In the genomic region with DNA sequence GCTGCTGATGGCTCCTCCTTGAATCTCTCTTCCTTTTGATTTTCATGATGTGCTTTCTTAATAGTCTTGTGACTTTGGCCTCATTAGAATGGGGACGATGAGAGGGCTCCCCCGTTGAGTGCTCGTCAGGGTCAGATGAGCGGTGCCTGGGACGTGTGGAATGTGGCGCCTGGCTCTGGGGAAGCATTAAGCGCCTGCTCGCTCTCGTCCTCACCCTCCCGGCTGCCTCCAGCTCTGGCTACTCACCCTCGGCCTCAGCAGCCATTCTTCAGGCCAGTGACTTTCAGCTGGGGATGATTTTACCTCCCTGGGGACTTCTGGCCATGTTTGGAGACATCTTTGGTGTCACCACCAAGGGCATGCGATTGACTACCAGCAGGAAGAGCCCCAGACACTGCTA, we compare ENCODE assay signal across 19 cellular contexts.
DNase-seq lines count a peak whose midpoint lies in the region; ATAC-seq, FAIRE-seq and TF ChIP-seq lines count a peak whose summit lies in the region.
"Had no signal": no experiment of that assay in that cellular context is flagged by ENCODE, and none has a peak within 500 bp of the region (broad histone marks: within the 10 kb centered on the region; RNA-seq: fewer than 3 reads in every experiment).

No MANE protein-coding gene starts in this region.

- no peak overlapping the region for H3K23ac ChIP-seq in H1 (ENCODE audit: insufficient read length)

- H2BK120ac ChIP-seq in H1 (replicated peaks; ENCODE audit: low read depth, low read length): no peak overlapping the region

- H3K36me3 Mint-ChIP-seq in osteocyte (ENCODE audit: unreplicated experiment): no peaks in the 10 kb centered on the region
- H3K36me3 Mint-ChIP-seq: CD8-positive, alpha-beta T cell had no signal

- H3K27ac Mint-ChIP-seq in osteocyte (ENCODE audit: unreplicated experiment): no peak overlapping the region
- H3K27ac Mint-ChIP-seq: B cell; CD14-positive monocyte; CD8-positive, alpha-beta T cell had no signal

- H2BK5ac ChIP-seq in H1 (ENCODE audit: low read depth, low read length): no peak overlapping the region

- no peak overlapping the region for H3K4me3 Mint-ChIP-seq in osteocyte (ENCODE audit: unreplicated experiment)
- H3K4me3 Mint-ChIP-seq: B cell; CD14-positive monocyte; CD8-positive, alpha-beta T cell had no signal

- no peak overlapping the region for H2AK5ac ChIP-seq in H1 (ENCODE audit: low read depth, low read length)

- H3K36me3 ChIP-seq in H1 (ENCODE audit: control insufficient read depth in 2 of 4, insufficient read depth in 4 of 4, low read length in 3 of 4): no peaks in the 10 kb centered on the region

- H3K79me1 ChIP-seq in H1 (ENCODE audit: low read depth, low read length): no peaks in the 10 kb centered on the region

- H3K79me2 ChIP-seq in H1 (ENCODE audit: control insufficient read depth in 1 of 2, insufficient read depth in 2 of 2, low read length in 2 of 2): no peaks in the 10 kb centered on the region

- no peak for TF ChIP-seq EP300 in H1 (IDR thresholded peaks at IDR 0.05; ENCODE audit: borderline replicate concordance in 1 of 2, low read depth in 2 of 2, low read length in 2 of 2)

- H3K27me3 Mint-ChIP-seq in osteocyte (ENCODE audit: unreplicated experiment): peaks cover 35% of the 10 kb centered on the region

- H3K4me3 ChIP-seq in H1 (ENCODE audit: extremely low read depth in 1 of 4, insufficient read depth in 2 of 4, low read depth in 3 of 4, low read length in 4 of 4): no peak overlapping the region
- H3K4me3 ChIP-seq: GM23248 had no signal

- 87% methylated on average over 12 of the region's 12 CpGs; no CpG with 5 or more reads in 1 of the 2 experiments for whole genome bisulfite sequencing in H1 (ENCODE audit: extremely low coverage in 1 of 2, insufficient coverage in 1 of 2, insufficient read length in 1 of 2, insufficient replicate concordance in 2 of 2, low coverage in 1 of 2, low lambda C conversion rate in 2 of 2, missing lambda C conversion rate in 1 of 2), 2 experiments

- no peaks in the 10 kb centered on the region for H3K23me2 ChIP-seq in H1 (ENCODE audit: low read depth, low read length)

- ATAC-seq in HG03432 (IDR thresholded peaks at IDR 0.05; ENCODE audit: unreplicated experiment): no peak
- ATAC-seq in GM18520 (IDR thresholded peaks at IDR 0.05; ENCODE audit: unreplicated experiment): no peak
- ATAC-seq: CD8-positive, alpha-beta T cell; HCT116 had no signal

- H3K9me3 ChIP-seq in H1 (ENCODE audit: insufficient read depth in 2 of 2, low read depth in 1 of 2, low read length in 1 of 2): no peaks in the 10 kb centered on the region

- H4K91ac ChIP-seq in H1 (replicated peaks; ENCODE audit: insufficient read length, low read length): no peak overlapping the region

- no peak overlapping the region for H2BK20ac ChIP-seq in H1 (ENCODE audit: low read length)

- no peaks in the 10 kb centered on the region for H4K20me1 ChIP-seq in H1 (replicated peaks in 1 of 2; ENCODE audit: control insufficient read depth in 1 of 2, insufficient read depth in 2 of 2, low read length in 2 of 2)

- DNase-seq in ELF-1 (ENCODE audit: low read depth, low spot score) (peak; percentile 59), H1 (ENCODE audit: low read depth in 1 of 2, low spot score in 2 of 2) (no peak), left kidney (ENCODE audit: low read depth, low spot score) (peak; percentile 47), posterior vena cava (ENCODE audit: low spot score) (peak; percentile 47), osteocyte (ENCODE audit: extremely low spot score, unreplicated experiment) (no peak)
- DNase-seq in activated CD4-positive, CD25-positive, alpha-beta regulatory T cell treated with anti-CD3 and anti-CD28 coated beads, Interleukin-2, amount 50 U/mL, for 72 hours: no peak
- DNase-seq: CD8-positive, alpha-beta T cell; COR-L47; DND-41; GM23248; IMR-90; KBM-7 had no signal

- TF ChIP-seq CTCF in H1 (IDR thresholded peaks at IDR 0.05; ENCODE audit: control extremely low read depth in 1 of 3, insufficient read depth in 1 of 3, low read depth in 1 of 3, low read length in 3 of 3): no peak
- TF ChIP-seq CTCF in osteocyte (IDR thresholded peaks at IDR 0.05): no peak

- no peak overlapping the region for H3K14ac ChIP-seq in H1 (ENCODE audit: insufficient read length)

- H3K56ac ChIP-seq in H1 (replicated peaks; ENCODE audit: insufficient read length, low read depth, low read length): no peak overlapping the region

- H3K4me1 ChIP-seq in H1 (replicated peaks in 1 of 4; ENCODE audit: control insufficient read depth in 3 of 4, insufficient read depth in 4 of 4, low read length in 3 of 4): no peaks in the 10 kb centered on the region; a peak in 2 of 7 replicates

- no peaks in the 10 kb centered on the region for H3K4me1 Mint-ChIP-seq in osteocyte (ENCODE audit: unreplicated experiment)
- H3K4me1 Mint-ChIP-seq: B cell, CD14-positive monocyte had no signal

- H3K27ac ChIP-seq in H1 (ENCODE audit: low read depth, low read length): no peak overlapping the region
- H3K27ac ChIP-seq: GM23248 had no signal

- H3K27me3 ChIP-seq in H1 (replicated peaks in 1 of 4; ENCODE audit: control insufficient read depth in 3 of 4, extremely low read depth in 1 of 4, insufficient read depth in 3 of 4, low read length in 3 of 4): peaks cover 0 to 6% (median 1%) of the 10 kb centered on the region in 4 experiments; a peak in 3 of 7 replicates

- no peak overlapping the region for H3K4me2 ChIP-seq in H1 (ENCODE audit: insufficient read depth in 1 of 2, low read depth in 2 of 2, low read length in 2 of 2)

- FAIRE-seq in H1 (lab: Jason Lieb, UNC): no peak
- FAIRE-seq: A204.1, GM18507 had no signal

- H3K4ac ChIP-seq in H1 (replicated peaks; ENCODE audit: insufficient read length, low read depth, low read length): no peak overlapping the region

- H4K5ac ChIP-seq in H1 (ENCODE audit: insufficient read length, low read depth, low read length): no peak overlapping the region

- peak overlapping the region; percentile 36; the same call in 1 of the 2 replicates for H2AFZ ChIP-seq in H1 (ENCODE audit: low read length)
- H2AFZ ChIP-seq: GM23248 had no signal

- intact Hi-C loops in posterior vena cava (cut with DNase I): no loop called here

- no peak overlapping the region for H2BK15ac ChIP-seq in H1 (ENCODE audit: low read length)

- no peak overlapping the region for H2BK12ac ChIP-seq in H1 (ENCODE audit: low read depth, low read length)

- no peak for TF ChIP-seq RAD21 in H1 (IDR thresholded peaks at IDR 0.05 in 1 of 2, conservative IDR thresholded peaks at IDR 0.05 in 1 of 2; ENCODE audit: low read depth in 2 of 2, low read length in 2 of 2)

- H4K8ac ChIP-seq in H1 (ENCODE audit: extremely low read depth, insufficient read depth, low read length): no peak overlapping the region

- no peak for TF ChIP-seq POLR2A in H1 (IDR thresholded peaks at IDR 0.05; ENCODE audit: control extremely low read depth in 1 of 2, low read depth in 2 of 2, low read length in 2 of 2)

- H3K9ac ChIP-seq in H1 (replicated peaks in 1 of 4; ENCODE audit: extremely low read depth in 1 of 4, low read depth in 3 of 4, low read length in 3 of 4): no peak overlapping the region
- H3K9ac ChIP-seq: GM23248 had no signal

- H3K9me3 Mint-ChIP-seq in osteocyte (ENCODE audit: unreplicated experiment): no peaks in the 10 kb centered on the region

- no peak overlapping the region for H3K18ac ChIP-seq in H1 (ENCODE audit: extremely low read depth, low read length)

- CTCF ChIA-PET in H1 (lab: Charles Lee; ENCODE audit: partially characterized antibody): interaction anchor here (0.9 to 2.5 kb wide), 8 partner anchors 13 to 223 kb away, joined by 3 to 7 read pairs (median 4); no protein-coding TSS in a partner anchor

- POLR2A ChIA-PET in H1 (lab: Charles Lee; ENCODE audit: partially characterized antibody): interaction anchor here (1.4 kb wide), 1 partner anchor 22 kb away, joined by 3 read pairs; no protein-coding TSS in a partner anchor

TF ChIP-seq in H1, 55 proteins besides CTCF, POLR2A, EP300 and RAD21:
- TF ChIP-seq TEAD4 (IDR thresholded peaks at IDR 0.05; ENCODE audit: low read depth, low read length) (0 out of 2 replicates have a peak, but pooled peaks have one; percentile 23), CHD2 (IDR thresholded peaks at IDR 0.05; ENCODE audit: low read length) (no peak)

Comparison
In these comparisons a context has a peak if more than half of its experiments do, and no peak if none do; other contexts are left out.
1. DNase-seq: peak in ELF-1 (single experiment), left kidney (single experiment) and posterior vena cava (single experiment); none in H1 (0 of 2), osteocyte (single experiment) and activated CD4-positive, CD25-positive, alpha-beta regulatory T cell treated with anti-CD3 and anti-CD28 coated beads, Interleukin-2, amount 50 U/mL, for 72 hours (single experiment).